ENCODE assay signal across 2 cellular contexts in genomic region chrX:135454816-135455215, GRCh38.
TF ChIP-seq lines count a peak whose summit lies in the region.

No MANE protein-coding gene starts in this region.

TF ChIP-seq in GM23338, 12 proteins besides CTCF, POLR2A, EP300 and RAD21 (continued from another document):
- no peak for TF ChIP-seq EZH2phosphoT487 (IDR thresholded peaks at IDR 0.05; ENCODE audit: unreplicated experiment)
- TF ChIP-seq ZNF114 (CRISPR knock-in tag; IDR thresholded peaks at IDR 0.05), result no peak
- TF ChIP-seq JUNB (IDR thresholded peaks at IDR 0.05; ENCODE audit: unreplicated experiment), result no peak
- no peak for TF ChIP-seq REST (IDR thresholded peaks at IDR 0.05; ENCODE audit: unreplicated experiment)
- TF ChIP-seq STAT1 (IDR thresholded peaks at IDR 0.05; ENCODE audit: unreplicated experiment), result no peak
- TF ChIP-seq ETS1 (IDR thresholded peaks at IDR 0.05), result no peak
- TF ChIP-seq POLR2AphosphoS5 (IDR thresholded peaks at IDR 0.05; ENCODE audit: low read depth), result no peak
- TF ChIP-seq ZNF331 (CRISPR knock-in tag; IDR thresholded peaks at IDR 0.05; ENCODE audit: low read depth), result no peak
- no peak for TF ChIP-seq ZNF462 (CRISPR knock-in tag; IDR thresholded peaks at IDR 0.05)

TF ChIP-seq in endothelial cell of umbilical vein, 7 proteins besides CTCF, POLR2A, EP300 and RAD21 (continued from another document):
- TF ChIP-seq GATA2 (IDR thresholded peaks at IDR 0.05; ENCODE audit: insufficient read depth, insufficient read length, low read depth, low read length) (no peak), MAX (IDR thresholded peaks at IDR 0.05; ENCODE audit: insufficient read depth, insufficient read length) (no peak), POLR2AphosphoS5 (IDR thresholded peaks at IDR 0.05; ENCODE audit: insufficient read depth, low read depth, low read length) (no peak), EZH2 (IDR thresholded peaks at IDR 0.05; ENCODE audit: borderline replicate concordance, low read depth, low read length, severe bottlenecking) (no peak), MYC (IDR thresholded peaks at IDR 0.05; ENCODE audit: low read depth, low read length) (no peak)
